ENCODE assay signal across 17 cellular contexts in genomic region chr15:81313686-81314085, GRCh38. TPM values are rescaled to one million over a fixed set of nuclear protein-coding genes. Genes with fewer than 3 reads are reported as not detected.
DNase-seq lines count a peak whose midpoint lies in the region; ATAC-seq and TF ChIP-seq lines count a peak whose summit lies in the region.
"Had no signal": no experiment of that assay in that cellular context is flagged by ENCODE, and none has a peak within 500 bp of the region (broad histone marks: within the 10 kb centered on the region; RNA-seq: fewer than 3 reads in every experiment).

No MANE protein-coding gene starts in this region.

- H3K36me3 ChIP-seq in IMR-90 (ENCODE audit: control insufficient read depth, insufficient read depth, low read length) (peaks cover 47% of the 10 kb centered on the region), left lung (peaks cover 0 to 64% of the 10 kb centered on the region in 2 donors), subcutaneous abdominal adipose tissue (ENCODE audit: control insufficient read depth in 5 of 5, insufficient read depth in 5 of 5, low read length in 5 of 5) (peaks cover 0 to 47% (median 33%) of the 10 kb centered on the region in 5 donors)
- H3K36me3 ChIP-seq: cardiac muscle cell had no signal

- H2BK20ac ChIP-seq in IMR-90 (ENCODE audit: low read depth, low read length) = peak overlapping the region; percentile 88

- H2BK5ac ChIP-seq in IMR-90 (ENCODE audit: low read depth, low read length, poor library complexity, severe bottlenecking) = peak overlapping the region; percentile 16

- no peaks in the 10 kb centered on the region for H3K27me3 Mint-ChIP-seq in activated naive CD8-positive, alpha-beta T cell treated with anti-CD3 and anti-CD28 coated beads for 36 hours
- H3K27me3 Mint-ChIP-seq in type B pancreatic cell = no peaks in the 10 kb centered on the region

- POLR2A ChIA-PET in IMR-90 (lab: Charles Lee; ENCODE audit: unreplicated experiment) = no interaction called here

- peak overlapping the region; percentile 28 for H3K27ac ChIP-seq in IMR-90 (ENCODE audit: insufficient read depth, low read length)
- H3K27ac ChIP-seq in left lung = peak overlapping the region; percentile 42 to 89
- H3K27ac ChIP-seq in subcutaneous abdominal adipose tissue (ENCODE audit: low read depth, low read length) = peak overlapping the region; percentile 14
- H3K27ac ChIP-seq: cardiac muscle cell had no signal

- H2BK15ac ChIP-seq in IMR-90 (ENCODE audit: low read depth, low read length) = peak overlapping the region; percentile 64; the same call in 1 of the 3 replicates

- H4K91ac ChIP-seq in IMR-90 (ENCODE audit: insufficient read depth, low read depth, low read length) = peak overlapping the region; percentile 55; the same call in 1 of the 2 replicates

- H3K36me3 Mint-ChIP-seq in activated naive CD8-positive, alpha-beta T cell treated with anti-CD3 and anti-CD28 coated beads for 36 hours = peaks cover 71% of the 10 kb centered on the region
- peaks cover 16% of the 10 kb centered on the region for H3K36me3 Mint-ChIP-seq in type B pancreatic cell

- H2AK5ac ChIP-seq in IMR-90 (ENCODE audit: low read depth, low read length) = peak overlapping the region; percentile 91

- no peaks in the 10 kb centered on the region for H3K27me3 ChIP-seq in IMR-90 (ENCODE audit: control insufficient read depth, insufficient read depth, low read length)
- H3K27me3 ChIP-seq in left lung = no peaks in the 10 kb centered on the region
- H3K27me3 ChIP-seq in subcutaneous abdominal adipose tissue (ENCODE audit: control insufficient read depth in 5 of 5, insufficient read depth in 4 of 5, low read length in 5 of 5) = no peaks in the 10 kb centered on the region
- H3K27me3 ChIP-seq: cardiac muscle cell had no signal

- no peak overlapping the region for H3K18ac ChIP-seq in IMR-90 (ENCODE audit: low read depth, low read length)

- H3K9ac ChIP-seq in IMR-90 (ENCODE audit: low read depth, low read length) (no peak overlapping the region), subcutaneous abdominal adipose tissue (ENCODE audit: low read length in 5 of 5) (no peak overlapping the region)

- H3K9me1 ChIP-seq in IMR-90 (ENCODE audit: insufficient read depth, low read length) = peaks cover 31% of the 10 kb centered on the region

- H3K4me2 ChIP-seq in IMR-90 (ENCODE audit: low read depth, low read length) = no peak overlapping the region

- H3K4ac ChIP-seq in IMR-90 (ENCODE audit: low read depth, low read length) = peak overlapping the region; percentile 76

- H3K27ac Mint-ChIP-seq in activated naive CD8-positive, alpha-beta T cell treated with anti-CD3 and anti-CD28 coated beads for 36 hours = peak overlapping the region; percentile 65
- H3K27ac Mint-ChIP-seq in type B pancreatic cell = no peak overlapping the region
- H3K27ac Mint-ChIP-seq: activated T-helper 1 cell treated with anti-CD3 and anti-CD28 coated beads, Interleukin-12 subunit alpha, Interleukin-12 subunit beta, Interleukin-2, Interleukin-4 antibody, amounts not matched to agents 30 ng/mL and 10 ng/mL and 1 ng/mL, durations not matched to agents 14 hours and 24 hours and 36 hours had no signal

- H2BK120ac ChIP-seq in IMR-90 (ENCODE audit: low read depth, low read length) = peak overlapping the region; percentile 57

- peak overlapping the region; percentile 7 for H3K14ac ChIP-seq in IMR-90 (replicated peaks; ENCODE audit: low read depth, low read length)

- H4K8ac ChIP-seq in IMR-90 (ENCODE audit: low read depth in 2 of 2, low read length in 2 of 2) = peak overlapping the region in 1 of 2 experiments; percentile 59; a peak in 2 of 4 replicates

- peaks cover 19% of the 10 kb centered on the region for H3K4me1 ChIP-seq in IMR-90 (ENCODE audit: control insufficient read depth, insufficient read depth, low read length)
- H3K4me1 ChIP-seq in left lung = peaks cover 5 to 33% of the 10 kb centered on the region in 2 donors
- H3K4me1 ChIP-seq in subcutaneous abdominal adipose tissue (ENCODE audit: control insufficient read depth in 5 of 5, insufficient read depth in 5 of 5, low read length in 5 of 5) = peaks cover 5 to 27% (median 23%) of the 10 kb centered on the region in 5 donors

- H3K23ac ChIP-seq in IMR-90 (ENCODE audit: low read depth, low read length) = no peak overlapping the region

- no peak for TF ChIP-seq CTCF in IMR-90 (conservative IDR thresholded peaks at IDR 0.05; ENCODE audit: low read depth, low read length)
- no peak for TF ChIP-seq CTCF in left lung (IDR thresholded peaks at IDR 0.05)
- no peak for TF ChIP-seq CTCF in type B pancreatic cell (conservative IDR thresholded peaks at IDR 0.05)

- no peak overlapping the region for H3K4me3 ChIP-seq in IMR-90 (ENCODE audit: insufficient read depth, low read depth, low read length)
- no peak overlapping the region for H3K4me3 ChIP-seq in left lung
- H3K4me3 ChIP-seq in subcutaneous abdominal adipose tissue (ENCODE audit: low read depth in 1 of 5, low read length in 5 of 5) = no peak overlapping the region
- H3K4me3 ChIP-seq: cardiac muscle cell had no signal

- no peak overlapping the region for H3K4me3 Mint-ChIP-seq in activated naive CD8-positive, alpha-beta T cell treated with anti-CD3 and anti-CD28 coated beads for 36 hours
- H3K4me3 Mint-ChIP-seq in type B pancreatic cell = no peak overlapping the region
- H3K4me3 Mint-ChIP-seq: activated T-helper 1 cell treated with anti-CD3 and anti-CD28 coated beads, Interleukin-12 subunit alpha, Interleukin-12 subunit beta, Interleukin-2, Interleukin-4 antibody, amounts not matched to agents 30 ng/mL and 10 ng/mL and 1 ng/mL, durations not matched to agents 14 hours and 24 hours and 36 hours had no signal

- no peaks in the 10 kb centered on the region for H3K9me3 Mint-ChIP-seq in activated naive CD8-positive, alpha-beta T cell treated with anti-CD3 and anti-CD28 coated beads for 36 hours
- H3K9me3 Mint-ChIP-seq in type B pancreatic cell = no peaks in the 10 kb centered on the region
- H3K9me3 Mint-ChIP-seq: activated T-helper 1 cell treated with anti-CD3 and anti-CD28 coated beads, Interleukin-12 subunit alpha, Interleukin-12 subunit beta, Interleukin-2, Interleukin-4 antibody, amounts not matched to agents 30 ng/mL and 10 ng/mL and 1 ng/mL, durations not matched to agents 14 hours and 24 hours and 36 hours had no signal

- ATAC-seq in IMR-90 (ENCODE audit: low read depth) (no peak), left lung (no peak), HG03378 (IDR thresholded peaks at IDR 0.05; ENCODE audit: unreplicated experiment) (no peak)

- 0 out of 4 replicates have a peak, but pooled peaks cover 0 to 11% of the 10 kb centered on the region in 2 experiments for H3K79me1 ChIP-seq in IMR-90 (ENCODE audit: low read depth in 1 of 2, low read length in 2 of 2)

- TF ChIP-seq RAD21 in IMR-90 (IDR thresholded peaks at IDR 0.05; ENCODE audit: low read length) = no peak

- intact Hi-C loops in IMR-90 (cut with micrococcal nuclease) (no loop called here), left lung (cut with DNase I) (no loop called here)

- no peak for TF ChIP-seq POLR2A in IMR-90 (IDR thresholded peaks at IDR 0.05; ENCODE audit: low read depth, low read length)

- BruUV-seq in IMR-90 (replicated peaks; lab: Mats Ljungman, UMichigan) = no TSS peak

- in situ Hi-C loops in IMR-90 (cut with MboI; ENCODE audit: low sequenced_read_pairs) = no loop called here

- H3K9me3 ChIP-seq in IMR-90 (ENCODE audit: control insufficient read depth, insufficient read depth, low read length) = no peaks in the 10 kb centered on the region
- H3K9me3 ChIP-seq in left lung = no peaks in the 10 kb centered on the region
- no peaks in the 10 kb centered on the region for H3K9me3 ChIP-seq in subcutaneous abdominal adipose tissue (ENCODE audit: control insufficient read depth in 5 of 5, low read length in 5 of 5)

- DNase-seq in IMR-90 = peak; percentile 36
- DNase-seq in activated naive CD8-positive, alpha-beta T cell treated with anti-CD3 and anti-CD28 coated beads for 36 hours = no peak
- DNase-seq in left lung = no peak
- no peak for DNase-seq in type B pancreatic cell (ENCODE audit: extremely low spot score, unreplicated experiment)
- DNase-seq in cerebellar nuclear complex (lab: John Stamatoyannopoulos, UW) = no peak
- DNase-seq: activated CD4-positive, alpha-beta T cell treated with anti-CD3 and anti-CD28 coated beads for 4 hours; COR-L47; GF-D8; midbrain; MM.1S; NCI-H2171; stimulated activated CD4-positive, alpha-beta T cell treated with anti-CD3 and anti-CD28 coated beads, Interleukin-2, amount 100 ng/mL, for 48 hours; stimulated activated naive CD4-positive, alpha-beta T cell had no signal

- no peak overlapping the region for H3K56ac ChIP-seq in IMR-90 (ENCODE audit: extremely low read depth, insufficient read depth, low read length)

- peak overlapping the region; percentile 80 for H2AFZ ChIP-seq in IMR-90 (replicated peaks; ENCODE audit: low read length, poor library complexity)

- WGBS in IMR-90 (ENCODE audit: extremely low coverage in 2 of 2, insufficient read length in 1 of 2), 2 experiments = no CpG with 5 or more reads among the region's 5 CpGs

- H2AK9ac ChIP-seq in IMR-90 (replicated peaks; ENCODE audit: low read depth, low read length, poor library complexity) = no peak overlapping the region

- CTCF ChIA-PET in IMR-90 (lab: Yijun Ruan, JAX) = interaction anchor here (1.1 kb wide), 1 partner anchor 48 kb away, joined by 3 read pairs; no protein-coding TSS in a partner anchor

- dilution Hi-C loops in IMR-90 (cut with HindIII; ENCODE audit: low sequenced_read_pairs, unreplicated experiment) = no loop called here

- H3K4me1 Mint-ChIP-seq in activated naive CD8-positive, alpha-beta T cell treated with anti-CD3 and anti-CD28 coated beads for 36 hours = peaks cover 61% of the 10 kb centered on the region
- H3K4me1 Mint-ChIP-seq in type B pancreatic cell (ENCODE audit: unreplicated experiment) = no peaks in the 10 kb centered on the region

- no peaks in the 10 kb centered on the region for H4K20me1 ChIP-seq in IMR-90 (ENCODE audit: insufficient read depth, low read length)

- no peak overlapping the region for H4K5ac ChIP-seq in IMR-90 (ENCODE audit: low read depth, low read length)

TF ChIP-seq in IMR-90, 13 proteins besides CTCF, POLR2A, EP300 and RAD21 (continues in another document):
- TF ChIP-seq MAZ (IDR thresholded peaks at IDR 0.05; ENCODE audit: borderline replicate concordance, low read depth, low read length) = no peak
- TF ChIP-seq CEBPB (IDR thresholded peaks at IDR 0.05; ENCODE audit: low read depth, low read length) = 0 out of 2 replicates have a peak, but pooled peaks have one; percentile 27

RNA-seq across cellular contexts. Expression of gene STARD5, which starts 10.3 kb away (rescaled TPM):
- total RNA-seq in IMR-90 (2012; rRNA removed) (4.4 and 5.0 TPM in 2 replicates), left lung (1 to 10 TPM; 5.2 to 6.0 TPM), type B pancreatic cell (ENCODE audit: low replicate concordance) (7.8 and 15.1 TPM in 2 replicates)
- polyA plus RNA-seq in IMR-90 (2012; rRNA removed) = 20.4 and 22.8 TPM in 2 replicates
- polyA plus RNA-seq in IMR-90 (2012; cell fraction: cytosol; rRNA removed) = 13.5 and 13.6 TPM in 2 replicates
- polyA plus RNA-seq in IMR-90 (2012; cell fraction: nucleus; rRNA removed; ENCODE audit: low replicate concordance) = 68.7 and 105 TPM in 2 replicates
- 1 to 10 TPM; 6.2 to 7.7 TPM for total RNA-seq in activated naive CD8-positive, alpha-beta T cell treated with anti-CD3 and anti-CD28 coated beads for 36 hours

Comparison
In these comparisons a context has a peak if more than half of its experiments do, and no peak if none do; other contexts are left out.
1. H3K27ac ChIP-seq: peak in every context shown above with its lines; median percentile 66 in left lung; 28 in IMR-90; 14 in subcutaneous abdominal adipose tissue.